In the genomic region with DNA sequence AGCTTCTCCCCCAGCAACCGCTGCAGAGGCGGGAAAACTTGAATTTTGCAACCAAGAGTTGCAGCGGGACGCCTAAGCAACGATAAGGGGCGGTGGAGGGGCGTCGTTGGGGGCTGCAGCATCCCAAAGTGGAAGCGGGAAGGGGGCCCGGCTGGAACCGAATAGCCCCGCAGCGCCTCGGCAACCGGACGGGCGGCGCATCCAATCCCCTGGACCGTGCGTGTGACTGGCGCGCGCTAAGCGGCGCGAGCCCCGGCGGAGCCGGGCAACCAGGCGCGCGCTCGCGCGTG, we compare ENCODE assay signal across 8 cellular contexts. TPM values are rescaled to one million over a fixed set of nuclear protein-coding genes. Genes with fewer than 3 reads are reported as not detected.
DNase-seq lines count a peak whose midpoint lies in the region; ATAC-seq and TF ChIP-seq lines count a peak whose summit lies in the region.

No MANE protein-coding gene starts in this region.

- peaks cover 2% of the 10 kb centered on the region for H3K79me1 ChIP-seq in mesendoderm (ENCODE audit: low read length)

- peak overlapping the region; percentile 78 for H3K18ac ChIP-seq in mesendoderm (ENCODE audit: low read length)

- peak overlapping the region; percentile 95 for H3K23ac ChIP-seq in mesendoderm (ENCODE audit: low read length)

- peaks cover 6% of the 10 kb centered on the region for H3K4me1 ChIP-seq in mesendoderm (ENCODE audit: control insufficient read depth, low read depth, low read length)

- peaks cover 23% of the 10 kb centered on the region for H3K79me2 ChIP-seq in mesendoderm (ENCODE audit: control insufficient read depth, insufficient read depth, low read length)

- peak overlapping the region; percentile 78 for H3K27ac ChIP-seq in 22Rv1
- peak overlapping the region; percentile 77 for H3K27ac ChIP-seq in mesendoderm (ENCODE audit: low read depth, low read length)

- H3K4ac ChIP-seq in mesendoderm (ENCODE audit: low read depth, low read length) = peak overlapping the region; percentile 63

- in situ Hi-C loops in astrocyte of the cerebellum (cut with HindIII; ENCODE audit: low sequenced_read_pairs) = loop anchor here (5.0 kb wide), 2 partner anchors 33 to 88 kb away; no protein-coding TSS in a partner anchor

- H4K8ac ChIP-seq in mesendoderm (ENCODE audit: low read depth, low read length) = peak overlapping the region; percentile 67

- peak overlapping the region; percentile 96 for H3K56ac ChIP-seq in mesendoderm (ENCODE audit: low read length)

- H2BK120ac ChIP-seq in mesendoderm (ENCODE audit: low read depth, low read length) = no peak overlapping the region

- TF ChIP-seq CTCF in 22Rv1 (IDR thresholded peaks at IDR 0.05) = no peak
- no peak for TF ChIP-seq CTCF in astrocyte of the cerebellum (IDR thresholded peaks at IDR 0.05; ENCODE audit: low read depth, low read length, missing control alignments)

- H3K4me2 ChIP-seq in mesendoderm (ENCODE audit: low read length) = peak overlapping the region; percentile 79

- H3K36me3 ChIP-seq in mesendoderm (ENCODE audit: control insufficient read depth, insufficient read depth, low read length) = no peaks in the 10 kb centered on the region

- POLR2A ChIA-PET in HEK293T (lab: Yijun Ruan, JAX) = interaction anchor here (1.3 to 2.2 kb wide), 2 partner anchors 14 to 19 kb away, joined by 4 to 7 read pairs; no protein-coding TSS in a partner anchor

- no CpG with 5 or more reads among the region's 35 CpGs for WGBS in mesendoderm (ENCODE audit: extremely low coverage, insufficient coverage, low lambda C conversion rate)

- H2BK5ac ChIP-seq in mesendoderm (ENCODE audit: low read length) = peak overlapping the region; percentile 17

- ATAC-seq in HG02884 (IDR thresholded peaks at IDR 0.05; ENCODE audit: unreplicated experiment) = no peak

- CTCF ChIA-PET in HEK293T (lab: Yijun Ruan, JAX) = no interaction called here

- DNase-seq in HEK293T (ENCODE audit: extremely low spot score) (no peak), astrocyte of the cerebellum (ENCODE audit: low read depth) (no peak), mesendoderm (no peak), NCI-H1694 treated with DMSO at 0.1 percent for 48 hours (lab: John Stamatoyannopoulos, UW) (no peak), GM03348 (ENCODE audit: low spot score) (no peak), activated gamma-delta T cell (lab: John Stamatoyannopoulos, UW) (no peak)

- H4K5ac ChIP-seq in mesendoderm (ENCODE audit: low read length) = no peak overlapping the region

- H3K9ac ChIP-seq in mesendoderm (ENCODE audit: low read length) = peak overlapping the region; percentile 86

- no peak overlapping the region for H2BK15ac ChIP-seq in mesendoderm (replicated peaks; ENCODE audit: low read depth)

- no peaks in the 10 kb centered on the region for H3K27me3 ChIP-seq in mesendoderm (ENCODE audit: insufficient read depth, low read length, poor library complexity)

- H2AK5ac ChIP-seq in mesendoderm (ENCODE audit: low read length) = no peak overlapping the region

- peak overlapping the region; percentile 61 for H3K4me3 ChIP-seq in astrocyte of the cerebellum (ENCODE audit: low read depth, low read length)
- H3K4me3 ChIP-seq in mesendoderm (ENCODE audit: low read length) = peak overlapping the region; percentile 77

TF ChIP-seq in HEK293T, 16 proteins besides CTCF, POLR2A, EP300 and RAD21:
- TF ChIP-seq L3MBTL2 (conservative IDR thresholded peaks at IDR 0.05) (peak; percentile 67), NFRKB (IDR thresholded peaks at IDR 0.05) (no peak), ZNF384 (IDR thresholded peaks at IDR 0.05) (no peak), PKNOX1 (IDR thresholded peaks at IDR 0.05) (peak; percentile 44; the same call in 1 of the 2 replicates)

RNA-seq across cellular contexts. Expression of gene PARD6B, which starts 0.7 kb away (rescaled TPM):
- polyA plus RNA-seq in mesendoderm (2013, experiment 1 of 2) = 4.0 TPM
- 3.9 TPM for polyA plus RNA-seq in mesendoderm (2013, experiment 2 of 2)

RNA-seq across cellular contexts. Expression of gene RIPOR3, which starts 39.4 kb away (rescaled TPM):
- polyA plus RNA-seq in mesendoderm (2013, experiment 1 of 2) = 0.06 TPM
- 0.11 TPM for polyA plus RNA-seq in mesendoderm (2013, experiment 2 of 2)
